In the genomic region with DNA sequence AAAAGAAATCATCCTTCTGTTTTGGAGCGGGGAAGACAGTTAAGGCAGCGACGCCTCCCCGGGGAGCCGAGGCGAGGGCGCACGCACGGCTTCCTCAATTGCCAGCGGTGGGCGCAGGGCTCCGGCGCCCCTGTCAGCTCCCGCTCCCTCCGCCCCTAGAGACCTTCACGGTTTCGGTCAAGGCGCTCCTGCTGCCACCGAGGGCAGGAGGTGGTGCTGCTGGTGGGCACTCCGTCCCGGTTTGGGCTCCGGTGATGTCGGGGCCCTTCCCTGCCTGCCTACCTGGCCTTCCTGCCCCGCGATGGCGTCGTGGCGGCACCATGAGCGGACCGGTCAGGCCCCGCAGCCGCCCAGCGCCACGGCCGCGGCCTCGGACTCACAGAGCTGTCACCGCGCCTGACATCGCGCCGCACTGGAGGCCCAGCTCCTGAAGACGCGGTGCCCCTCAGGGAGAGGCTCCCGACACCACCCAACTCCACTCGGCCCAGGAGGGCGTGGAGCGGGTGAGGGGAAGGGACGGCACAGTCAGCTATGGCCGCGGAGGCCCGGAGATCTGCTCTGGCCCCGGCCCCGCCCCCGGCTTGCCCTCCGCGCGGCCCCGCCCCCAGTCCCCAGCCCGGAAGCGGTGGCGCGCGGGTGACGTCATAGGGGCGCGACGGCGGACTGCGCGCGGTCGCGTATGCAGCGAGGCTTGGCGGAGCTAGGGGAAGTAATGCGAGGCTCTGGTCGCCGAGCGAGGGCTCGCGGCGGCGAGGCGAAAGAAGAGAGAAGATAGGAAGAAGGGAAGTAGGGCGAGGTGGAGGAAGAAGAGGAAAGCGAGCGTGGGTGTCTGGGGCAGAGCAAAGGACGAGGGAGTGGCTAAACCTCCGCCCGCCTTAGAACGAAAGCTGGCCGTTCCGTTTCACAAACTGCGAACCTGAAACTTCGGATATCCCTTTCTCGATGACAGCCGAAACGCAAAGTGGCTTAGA, we compare ENCODE assay signal across 8 cellular contexts. TPM values are rescaled to one million over a fixed set of nuclear protein-coding genes. Genes with fewer than 3 reads are reported as not detected.
A peak's percentile ranks its signal among the peaks of the same experiment; 100 is the strongest.
DNase-seq lines count a peak whose midpoint lies in the region; ATAC-seq and TF ChIP-seq lines count a peak whose summit lies in the region.

A gene with protein sequence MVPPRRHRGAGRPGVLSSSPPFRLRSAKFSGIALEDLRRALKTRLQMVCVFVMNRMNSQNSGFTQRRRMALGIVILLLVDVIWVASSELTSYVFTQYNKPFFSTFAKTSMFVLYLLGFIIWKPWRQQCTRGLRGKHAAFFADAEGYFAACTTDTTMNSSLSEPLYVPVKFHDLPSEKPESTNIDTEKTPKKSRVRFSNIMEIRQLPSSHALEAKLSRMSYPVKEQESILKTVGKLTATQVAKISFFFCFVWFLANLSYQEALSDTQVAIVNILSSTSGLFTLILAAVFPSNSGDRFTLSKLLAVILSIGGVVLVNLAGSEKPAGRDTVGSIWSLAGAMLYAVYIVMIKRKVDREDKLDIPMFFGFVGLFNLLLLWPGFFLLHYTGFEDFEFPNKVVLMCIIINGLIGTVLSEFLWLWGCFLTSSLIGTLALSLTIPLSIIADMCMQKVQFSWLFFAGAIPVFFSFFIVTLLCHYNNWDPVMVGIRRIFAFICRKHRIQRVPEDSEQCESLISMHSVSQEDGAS (minus strand): TSS at position 555 of the 971 bp plus-strand sequence. CDS start 233 bp downstream, at position 322.

- peaks cover 8 to 35% of the 10 kb centered on the region in 2 donors for H3K4me1 ChIP-seq in left lung

- H3K27ac ChIP-seq in C4-2B, result peak within 1 kb of the TSS; percentile 90
- peak within 1 kb of the TSS; percentile 93 to 97 for H3K27ac ChIP-seq in left lung

- H3K36me3 ChIP-seq in left lung, result peaks cover 0 to 15% of the 10 kb centered on the region in 2 donors

- peak; percentile 86 for DNase-seq in NCI-H748 (lab: John Stamatoyannopoulos, UW; ENCODE audit: unreplicated experiment)
- peak; percentile 93 for DNase-seq in activated CD4-positive, alpha-beta T cell treated with anti-CD3 and anti-CD28 coated beads, Interleukin-2, amount 50 U/mL, for 1 hour
- DNase-seq in cortex of kidney (lab: John Stamatoyannopoulos, UW), result peak; percentile 83
- DNase-seq in left lung, result peak; percentile 92 to 99
- DNase-seq in stimulated activated CD4-positive, alpha-beta T cell treated with anti-CD3 and anti-CD28 coated beads, Interleukin-2, amount 100 ng/mL, for 4 hours (ENCODE audit: low read depth), result peak; percentile 88

- intact Hi-C loops in left lung (cut with DNase I), result no loop called here

- no peak for TF ChIP-seq CTCF in C4-2B (conservative IDR thresholded peaks at IDR 0.05)
- no peak for TF ChIP-seq CTCF in left lung (IDR thresholded peaks at IDR 0.05)

- H3K27me3 ChIP-seq in left lung, result no peaks in the 10 kb centered on the region

- peak; percentile 85 for ATAC-seq in GM19395 (IDR thresholded peaks at IDR 0.05; ENCODE audit: unreplicated experiment)
- peak; percentile 78 for ATAC-seq in HG03558 (IDR thresholded peaks at IDR 0.05; ENCODE audit: extremely low read depth, unreplicated experiment)
- peak; percentile 98 for ATAC-seq in left lung

- H3K4me3 ChIP-seq in left lung, result peak within 1 kb of the TSS; percentile 77 to 86

- H3K9me3 ChIP-seq in left lung, result no peaks in the 10 kb centered on the region

RNA-seq across cellular contexts. Expression of the gene that starts here (rescaled TPM):
- 100 to 1,000 TPM in 1 of 2 donors, 10 to 100 TPM in 1; 75.7 to 100 TPM for total RNA-seq in left lung

Comparison
In these comparisons a context has a peak if more than half of its experiments do, and no peak if none do; other contexts are left out.
1. Peak in every context shown above with its lines: DNase-seq, ATAC-seq, H3K4me3 ChIP-seq and H3K27ac ChIP-seq.